11 cellular contexts compared by ENCODE assay signal in genomic region chr6:163860194-163861081, GRCh38.
DNase-seq lines count a peak whose midpoint lies in the region; ATAC-seq, FAIRE-seq and TF ChIP-seq lines count a peak whose summit lies in the region.
"Had no signal": no experiment of that assay in that cellular context is flagged by ENCODE, and none has a peak within 500 bp of the region (broad histone marks: within the 10 kb centered on the region; RNA-seq: fewer than 3 reads in every experiment).

No MANE protein-coding gene starts in this region.

- H3K27me3 ChIP-seq in BLaER1 (peaks cover 44% of the 10 kb centered on the region), mesenchymal stem cell (ENCODE audit: control insufficient read depth in 1 of 2, insufficient read depth in 1 of 2, low read length in 2 of 2) (no peaks in the 10 kb centered on the region)
- H3K27me3 ChIP-seq: testis had no signal

- no peak overlapping the region for H2BK15ac ChIP-seq in mesenchymal stem cell (ENCODE audit: low read depth, poor library complexity, severe bottlenecking)

- 11% methylated on average over 11 of the region's 13 CpGs for WGBS in mesenchymal stem cell

- no peak overlapping the region for H2BK120ac ChIP-seq in mesenchymal stem cell (ENCODE audit: low read depth, low read length)

- H3K23ac ChIP-seq in mesenchymal stem cell (ENCODE audit: low read length in 2 of 2), result no peak overlapping the region

- no peak overlapping the region for H2AK5ac ChIP-seq in mesenchymal stem cell (ENCODE audit: low read length, severe bottlenecking)

- H3K18ac ChIP-seq in mesenchymal stem cell (ENCODE audit: low read depth in 1 of 2, low read length in 2 of 2), result peak overlapping the region in 1 of 2 experiments; percentile 57

- no peak for FAIRE-seq in D721Med (lab: Jason Lieb, UNC)

- H3K79me1 ChIP-seq in mesenchymal stem cell (replicated peaks; ENCODE audit: low read length, poor library complexity, severe bottlenecking), result no peaks in the 10 kb centered on the region

- H4K20me1 ChIP-seq in BLaER1, result no peaks in the 10 kb centered on the region; the same call in 1 of the 2 replicates

- H2AFZ ChIP-seq in mesenchymal stem cell (ENCODE audit: low read depth, low read length), result no peak overlapping the region

- no peak overlapping the region for H2BK12ac ChIP-seq in mesenchymal stem cell (ENCODE audit: low read length in 2 of 2)

- TF ChIP-seq CTCF in NB4 (IDR thresholded peaks at IDR 0.05; ENCODE audit: low read depth, low read length) (no peak), mucosa of descending colon (IDR thresholded peaks at IDR 0.05) (no peak), D721Med (IDR thresholded peaks at IDR 0.05; ENCODE audit: insufficient read depth, missing control alignments) (no peak)

- no peak for TF ChIP-seq POLR2A in NB4 (IDR thresholded peaks at IDR 0.05; ENCODE audit: extremely low read depth, insufficient read length)

- peak overlapping the region in 1 of 2 experiments; percentile 55 for H3K14ac ChIP-seq in mesenchymal stem cell (ENCODE audit: low read length in 2 of 2)

- H3K4me2 ChIP-seq in BLaER1 (peak overlapping the region; percentile 41), mesenchymal stem cell (ENCODE audit: low read length, poor library complexity, severe bottlenecking) (peak overlapping the region; percentile 75)

- no peak overlapping the region for H3K9ac ChIP-seq in BLaER1
- H3K9ac ChIP-seq in mesenchymal stem cell (ENCODE audit: low read length), result peak overlapping the region; percentile 49

- ATAC-seq in GM21381 (IDR thresholded peaks at IDR 0.05; ENCODE audit: unreplicated experiment) (no peak), mucosa of descending colon (no peak)

- H3K27ac ChIP-seq in BLaER1, result no peak overlapping the region
- peak overlapping the region; percentile 83 for H3K27ac ChIP-seq in mesenchymal stem cell (ENCODE audit: low read length, poor library complexity, severe bottlenecking)
- H3K27ac ChIP-seq: testis had no signal

- H3K9me3 ChIP-seq in BLaER1, result peaks cover 12% of the 10 kb centered on the region; the same call in 1 of the 2 replicates
- H3K9me3 ChIP-seq in mesenchymal stem cell (ENCODE audit: control insufficient read depth, low read length), result no peaks in the 10 kb centered on the region
- peaks cover 4% of the 10 kb centered on the region for H3K9me3 ChIP-seq in mucosa of descending colon
- H3K9me3 ChIP-seq: testis had no signal

- H3K4ac ChIP-seq in mesenchymal stem cell (ENCODE audit: low read depth in 1 of 2, low read length in 2 of 2), result no peak overlapping the region

- peak overlapping the region; percentile 48 for H2BK5ac ChIP-seq in mesenchymal stem cell (ENCODE audit: low read depth, low read length, poor library complexity, severe bottlenecking)

- DNase-seq in NB4 (ENCODE audit: low read depth) (peak; percentile 16), dedifferentiated amniotic fluid mesenchymal stem cell (ENCODE audit: extremely low spot score) (peak; percentile 57), mesenchymal stem cell (peak; percentile 40), mucosa of descending colon (no peak), D721Med (ENCODE audit: insufficient read length, low spot score) (no peak), NCI-H345 treated with DMSO at 0.1 percent for 48 hours (lab: John Stamatoyannopoulos, UW; ENCODE audit: unreplicated experiment) (no peak)
- DNase-seq: H9, T-helper 9 cell, testis had no signal

- no peak overlapping the region for H4K91ac ChIP-seq in mesenchymal stem cell (ENCODE audit: low read length)

- H3K4me3 ChIP-seq in BLaER1, result no peak overlapping the region
- no peak overlapping the region for H3K4me3 ChIP-seq in NB4 (ENCODE audit: low read depth, low read length)
- H3K4me3 ChIP-seq in mesenchymal stem cell (ENCODE audit: insufficient read depth in 1 of 2, low read depth in 1 of 2, low read length in 2 of 2), result peak overlapping the region in 1 of 2 experiments; percentile 71
- H3K4me3 ChIP-seq in mucosa of descending colon, result no peak overlapping the region
- H3K4me3 ChIP-seq: testis had no signal

- intact Hi-C loops in mucosa of descending colon (cut with DNase I, micrococcal nuclease), result no loop called here

- H3K36me3 ChIP-seq in BLaER1 (no peaks in the 10 kb centered on the region), mesenchymal stem cell (ENCODE audit: control insufficient read depth in 1 of 2, insufficient read depth in 2 of 2, low read depth in 1 of 2, low read length in 2 of 2) (peaks cover 0 to 3% of the 10 kb centered on the region in 2 experiments), mucosa of descending colon (ENCODE audit: low read depth) (no peaks in the 10 kb centered on the region)

- H3K4me1 ChIP-seq in BLaER1, result peaks cover 15% of the 10 kb centered on the region
- H3K4me1 ChIP-seq in mesenchymal stem cell (ENCODE audit: control insufficient read depth, insufficient read depth, low read depth, low read length), result peaks cover 5% of the 10 kb centered on the region
- no peaks in the 10 kb centered on the region for H3K4me1 ChIP-seq in mucosa of descending colon (ENCODE audit: low read depth)
- H3K4me1 ChIP-seq: testis had no signal

- H4K8ac ChIP-seq in mesenchymal stem cell (ENCODE audit: low read length), result no peak overlapping the region

Comparison
In these comparisons a context has a peak if more than half of its experiments do, and no peak if none do; other contexts are left out.
1. DNase-seq: peak in NB4 (single experiment), dedifferentiated amniotic fluid mesenchymal stem cell (single experiment) and mesenchymal stem cell (single experiment); none in mucosa of descending colon (0 of 3), D721Med (single experiment) and NCI-H345 treated with DMSO at 0.1 percent for 48 hours (single experiment).